ENCODE assay signal across 1 cellular context in the genomic region with DNA sequence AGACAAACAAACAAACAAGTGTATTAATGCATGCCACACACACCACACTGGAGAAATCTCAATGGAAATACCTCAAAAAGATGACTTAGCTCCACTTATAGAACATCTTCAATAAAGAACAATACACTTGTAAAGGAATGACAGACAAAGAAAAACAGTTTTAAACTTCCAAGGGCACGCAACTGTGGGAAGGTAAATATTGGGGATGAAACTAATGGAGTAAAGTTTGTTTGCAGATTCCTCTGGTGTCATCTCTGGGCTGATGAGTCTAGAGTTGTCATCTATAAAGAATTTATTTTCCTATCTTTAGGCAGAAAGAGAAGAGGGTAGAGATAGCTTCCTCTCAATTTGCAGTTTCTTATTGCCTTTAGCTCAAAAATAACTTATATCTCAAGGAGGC.
TF ChIP-seq lines count a peak whose summit lies in the region.

No MANE protein-coding gene starts in this region.

TF ChIP-seq in HepG2, 621 proteins besides CTCF, POLR2A, EP300 and RAD21 (continued from another document):
- TF ChIP-seq, protein P1, sequence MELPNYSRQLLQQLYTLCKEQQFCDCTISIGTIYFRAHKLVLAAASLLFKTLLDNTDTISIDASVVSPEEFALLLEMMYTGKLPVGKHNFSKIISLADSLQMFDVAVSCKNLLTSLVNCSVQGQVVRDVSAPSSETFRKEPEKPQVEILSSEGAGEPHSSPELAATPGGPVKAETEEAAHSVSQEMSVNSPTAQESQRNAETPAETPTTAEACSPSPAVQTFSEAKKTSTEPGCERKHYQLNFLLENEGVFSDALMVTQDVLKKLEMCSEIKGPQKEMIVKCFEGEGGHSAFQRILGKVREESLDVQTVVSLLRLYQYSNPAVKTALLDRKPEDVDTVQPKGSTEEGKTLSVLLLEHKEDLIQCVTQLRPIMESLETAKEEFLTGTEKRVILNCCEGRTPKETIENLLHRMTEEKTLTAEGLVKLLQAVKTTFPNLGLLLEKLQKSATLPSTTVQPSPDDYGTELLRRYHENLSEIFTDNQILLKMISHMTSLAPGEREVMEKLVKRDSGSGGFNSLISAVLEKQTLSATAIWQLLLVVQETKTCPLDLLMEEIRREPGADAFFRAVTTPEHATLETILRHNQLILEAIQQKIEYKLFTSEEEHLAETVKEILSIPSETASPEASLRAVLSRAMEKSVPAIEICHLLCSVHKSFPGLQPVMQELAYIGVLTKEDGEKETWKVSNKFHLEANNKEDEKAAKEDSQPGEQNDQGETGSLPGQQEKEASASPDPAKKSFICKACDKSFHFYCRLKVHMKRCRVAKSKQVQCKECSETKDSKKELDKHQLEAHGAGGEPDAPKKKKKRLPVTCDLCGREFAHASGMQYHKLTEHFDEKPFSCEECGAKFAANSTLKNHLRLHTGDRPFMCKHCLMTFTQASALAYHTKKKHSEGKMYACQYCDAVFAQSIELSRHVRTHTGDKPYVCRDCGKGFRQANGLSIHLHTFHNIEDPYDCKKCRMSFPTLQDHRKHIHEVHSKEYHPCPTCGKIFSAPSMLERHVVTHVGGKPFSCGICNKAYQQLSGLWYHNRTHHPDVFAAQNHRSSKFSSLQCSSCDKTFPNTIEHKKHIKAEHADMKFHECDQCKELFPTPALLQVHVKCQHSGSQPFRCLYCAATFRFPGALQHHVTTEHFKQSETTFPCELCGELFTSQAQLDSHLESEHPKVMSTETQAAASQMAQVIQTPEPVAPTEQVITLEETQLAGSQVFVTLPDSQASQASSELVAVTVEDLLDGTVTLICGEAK (IDR thresholded peaks at IDR 0.05): no peak
- TF ChIP-seq, protein P1 (CRISPR knock-in tag; IDR thresholded peaks at IDR 0.05): no peak
- TF ChIP-seq, protein P2, sequence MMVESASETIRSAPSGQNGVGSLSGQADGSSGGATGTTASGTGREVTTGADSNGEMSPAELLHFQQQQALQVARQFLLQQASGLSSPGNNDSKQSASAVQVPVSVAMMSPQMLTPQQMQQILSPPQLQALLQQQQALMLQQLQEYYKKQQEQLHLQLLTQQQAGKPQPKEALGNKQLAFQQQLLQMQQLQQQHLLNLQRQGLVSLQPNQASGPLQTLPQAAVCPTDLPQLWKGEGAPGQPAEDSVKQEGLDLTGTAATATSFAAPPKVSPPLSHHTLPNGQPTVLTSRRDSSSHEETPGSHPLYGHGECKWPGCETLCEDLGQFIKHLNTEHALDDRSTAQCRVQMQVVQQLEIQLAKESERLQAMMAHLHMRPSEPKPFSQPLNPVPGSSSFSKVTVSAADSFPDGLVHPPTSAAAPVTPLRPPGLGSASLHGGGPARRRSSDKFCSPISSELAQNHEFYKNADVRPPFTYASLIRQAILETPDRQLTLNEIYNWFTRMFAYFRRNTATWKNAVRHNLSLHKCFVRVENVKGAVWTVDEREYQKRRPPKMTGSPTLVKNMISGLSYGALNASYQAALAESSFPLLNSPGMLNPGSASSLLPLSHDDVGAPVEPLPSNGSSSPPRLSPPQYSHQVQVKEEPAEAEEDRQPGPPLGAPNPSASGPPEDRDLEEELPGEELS (CRISPR knock-in tag; IDR thresholded peaks at IDR 0.05): 0 out of 2 replicates have a peak, but pooled peaks have one; percentile 17
- peak; percentile 47; the same call in 1 of the 2 replicates for TF ChIP-seq HMG20A (CRISPR knock-in tag; IDR thresholded peaks at IDR 0.05; ENCODE audit: borderline replicate concordance)
- TF ChIP-seq HNRNPH1 (optimal IDR thresholded peaks at IDR 0.05; ENCODE audit: low read depth, low read length): no peak
- TF ChIP-seq ZFP1 (CRISPR knock-in tag; IDR thresholded peaks at IDR 0.05): no peak
- peak; percentile 65 for TF ChIP-seq GATAD2A (CRISPR knock-in tag; IDR thresholded peaks at IDR 0.05)
- no peak for TF ChIP-seq SOX13 (IDR thresholded peaks at IDR 0.05)
- peak in 1 of 2 experiments; percentile 95; a peak in 2 of 4 replicates for TF ChIP-seq SOX13 (CRISPR knock-in tag; conservative IDR thresholded peaks at IDR 0.05 in 1 of 2, IDR thresholded peaks at IDR 0.05 in 1 of 2)
- TF ChIP-seq STAG1 (CRISPR knock-in tag; IDR thresholded peaks at IDR 0.05): no peak
- TF ChIP-seq, protein P3, sequence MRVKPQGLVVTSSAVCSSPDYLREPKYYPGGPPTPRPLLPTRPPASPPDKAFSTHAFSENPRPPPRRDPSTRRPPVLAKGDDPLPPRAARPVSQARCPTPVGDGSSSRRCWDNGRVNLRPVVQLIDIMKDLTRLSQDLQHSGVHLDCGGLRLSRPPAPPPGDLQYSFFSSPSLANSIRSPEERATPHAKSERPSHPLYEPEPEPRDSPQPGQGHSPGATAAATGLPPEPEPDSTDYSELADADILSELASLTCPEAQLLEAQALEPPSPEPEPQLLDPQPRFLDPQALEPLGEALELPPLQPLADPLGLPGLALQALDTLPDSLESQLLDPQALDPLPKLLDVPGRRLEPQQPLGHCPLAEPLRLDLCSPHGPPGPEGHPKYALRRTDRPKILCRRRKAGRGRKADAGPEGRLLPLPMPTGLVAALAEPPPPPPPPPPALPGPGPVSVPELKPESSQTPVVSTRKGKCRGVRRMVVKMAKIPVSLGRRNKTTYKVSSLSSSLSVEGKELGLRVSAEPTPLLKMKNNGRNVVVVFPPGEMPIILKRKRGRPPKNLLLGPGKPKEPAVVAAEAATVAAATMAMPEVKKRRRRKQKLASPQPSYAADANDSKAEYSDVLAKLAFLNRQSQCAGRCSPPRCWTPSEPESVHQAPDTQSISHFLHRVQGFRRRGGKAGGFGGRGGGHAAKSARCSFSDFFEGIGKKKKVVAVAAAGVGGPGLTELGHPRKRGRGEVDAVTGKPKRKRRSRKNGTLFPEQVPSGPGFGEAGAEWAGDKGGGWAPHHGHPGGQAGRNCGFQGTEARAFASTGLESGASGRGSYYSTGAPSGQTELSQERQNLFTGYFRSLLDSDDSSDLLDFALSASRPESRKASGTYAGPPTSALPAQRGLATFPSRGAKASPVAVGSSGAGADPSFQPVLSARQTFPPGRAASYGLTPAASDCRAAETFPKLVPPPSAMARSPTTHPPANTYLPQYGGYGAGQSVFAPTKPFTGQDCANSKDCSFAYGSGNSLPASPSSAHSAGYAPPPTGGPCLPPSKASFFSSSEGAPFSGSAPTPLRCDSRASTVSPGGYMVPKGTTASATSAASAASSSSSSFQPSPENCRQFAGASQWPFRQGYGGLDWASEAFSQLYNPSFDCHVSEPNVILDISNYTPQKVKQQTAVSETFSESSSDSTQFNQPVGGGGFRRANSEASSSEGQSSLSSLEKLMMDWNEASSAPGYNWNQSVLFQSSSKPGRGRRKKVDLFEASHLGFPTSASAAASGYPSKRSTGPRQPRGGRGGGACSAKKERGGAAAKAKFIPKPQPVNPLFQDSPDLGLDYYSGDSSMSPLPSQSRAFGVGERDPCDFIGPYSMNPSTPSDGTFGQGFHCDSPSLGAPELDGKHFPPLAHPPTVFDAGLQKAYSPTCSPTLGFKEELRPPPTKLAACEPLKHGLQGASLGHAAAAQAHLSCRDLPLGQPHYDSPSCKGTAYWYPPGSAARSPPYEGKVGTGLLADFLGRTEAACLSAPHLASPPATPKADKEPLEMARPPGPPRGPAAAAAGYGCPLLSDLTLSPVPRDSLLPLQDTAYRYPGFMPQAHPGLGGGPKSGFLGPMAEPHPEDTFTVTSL (CRISPR knock-in tag; IDR thresholded peaks at IDR 0.05; ENCODE audit: borderline replicate concordance): peak; percentile 62; the same call in 1 of the 2 replicates
- TF ChIP-seq, protein P4, sequence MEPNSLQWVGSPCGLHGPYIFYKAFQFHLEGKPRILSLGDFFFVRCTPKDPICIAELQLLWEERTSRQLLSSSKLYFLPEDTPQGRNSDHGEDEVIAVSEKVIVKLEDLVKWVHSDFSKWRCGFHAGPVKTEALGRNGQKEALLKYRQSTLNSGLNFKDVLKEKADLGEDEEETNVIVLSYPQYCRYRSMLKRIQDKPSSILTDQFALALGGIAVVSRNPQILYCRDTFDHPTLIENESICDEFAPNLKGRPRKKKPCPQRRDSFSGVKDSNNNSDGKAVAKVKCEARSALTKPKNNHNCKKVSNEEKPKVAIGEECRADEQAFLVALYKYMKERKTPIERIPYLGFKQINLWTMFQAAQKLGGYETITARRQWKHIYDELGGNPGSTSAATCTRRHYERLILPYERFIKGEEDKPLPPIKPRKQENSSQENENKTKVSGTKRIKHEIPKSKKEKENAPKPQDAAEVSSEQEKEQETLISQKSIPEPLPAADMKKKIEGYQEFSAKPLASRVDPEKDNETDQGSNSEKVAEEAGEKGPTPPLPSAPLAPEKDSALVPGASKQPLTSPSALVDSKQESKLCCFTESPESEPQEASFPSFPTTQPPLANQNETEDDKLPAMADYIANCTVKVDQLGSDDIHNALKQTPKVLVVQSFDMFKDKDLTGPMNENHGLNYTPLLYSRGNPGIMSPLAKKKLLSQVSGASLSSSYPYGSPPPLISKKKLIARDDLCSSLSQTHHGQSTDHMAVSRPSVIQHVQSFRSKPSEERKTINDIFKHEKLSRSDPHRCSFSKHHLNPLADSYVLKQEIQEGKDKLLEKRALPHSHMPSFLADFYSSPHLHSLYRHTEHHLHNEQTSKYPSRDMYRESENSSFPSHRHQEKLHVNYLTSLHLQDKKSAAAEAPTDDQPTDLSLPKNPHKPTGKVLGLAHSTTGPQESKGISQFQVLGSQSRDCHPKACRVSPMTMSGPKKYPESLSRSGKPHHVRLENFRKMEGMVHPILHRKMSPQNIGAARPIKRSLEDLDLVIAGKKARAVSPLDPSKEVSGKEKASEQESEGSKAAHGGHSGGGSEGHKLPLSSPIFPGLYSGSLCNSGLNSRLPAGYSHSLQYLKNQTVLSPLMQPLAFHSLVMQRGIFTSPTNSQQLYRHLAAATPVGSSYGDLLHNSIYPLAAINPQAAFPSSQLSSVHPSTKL (CRISPR knock-in tag; IDR thresholded peaks at IDR 0.05): peak; percentile 86
- TF ChIP-seq, protein P5, sequence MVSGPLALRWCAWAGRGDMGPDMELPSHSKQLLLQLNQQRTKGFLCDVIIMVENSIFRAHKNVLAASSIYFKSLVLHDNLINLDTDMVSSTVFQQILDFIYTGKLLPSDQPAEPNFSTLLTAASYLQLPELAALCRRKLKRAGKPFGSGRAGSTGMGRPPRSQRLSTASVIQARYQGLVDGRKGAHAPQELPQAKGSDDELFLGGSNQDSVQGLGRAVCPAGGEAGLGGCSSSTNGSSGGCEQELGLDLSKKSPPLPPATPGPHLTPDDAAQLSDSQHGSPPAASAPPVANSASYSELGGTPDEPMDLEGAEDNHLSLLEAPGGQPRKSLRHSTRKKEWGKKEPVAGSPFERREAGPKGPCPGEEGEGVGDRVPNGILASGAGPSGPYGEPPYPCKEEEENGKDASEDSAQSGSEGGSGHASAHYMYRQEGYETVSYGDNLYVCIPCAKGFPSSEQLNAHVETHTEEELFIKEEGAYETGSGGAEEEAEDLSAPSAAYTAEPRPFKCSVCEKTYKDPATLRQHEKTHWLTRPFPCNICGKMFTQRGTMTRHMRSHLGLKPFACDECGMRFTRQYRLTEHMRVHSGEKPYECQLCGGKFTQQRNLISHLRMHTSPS (CRISPR knock-in tag; IDR thresholded peaks at IDR 0.05; ENCODE audit: low read depth): no peak
